ENCODE assay signal across 14 cellular contexts in the genomic region with DNA sequence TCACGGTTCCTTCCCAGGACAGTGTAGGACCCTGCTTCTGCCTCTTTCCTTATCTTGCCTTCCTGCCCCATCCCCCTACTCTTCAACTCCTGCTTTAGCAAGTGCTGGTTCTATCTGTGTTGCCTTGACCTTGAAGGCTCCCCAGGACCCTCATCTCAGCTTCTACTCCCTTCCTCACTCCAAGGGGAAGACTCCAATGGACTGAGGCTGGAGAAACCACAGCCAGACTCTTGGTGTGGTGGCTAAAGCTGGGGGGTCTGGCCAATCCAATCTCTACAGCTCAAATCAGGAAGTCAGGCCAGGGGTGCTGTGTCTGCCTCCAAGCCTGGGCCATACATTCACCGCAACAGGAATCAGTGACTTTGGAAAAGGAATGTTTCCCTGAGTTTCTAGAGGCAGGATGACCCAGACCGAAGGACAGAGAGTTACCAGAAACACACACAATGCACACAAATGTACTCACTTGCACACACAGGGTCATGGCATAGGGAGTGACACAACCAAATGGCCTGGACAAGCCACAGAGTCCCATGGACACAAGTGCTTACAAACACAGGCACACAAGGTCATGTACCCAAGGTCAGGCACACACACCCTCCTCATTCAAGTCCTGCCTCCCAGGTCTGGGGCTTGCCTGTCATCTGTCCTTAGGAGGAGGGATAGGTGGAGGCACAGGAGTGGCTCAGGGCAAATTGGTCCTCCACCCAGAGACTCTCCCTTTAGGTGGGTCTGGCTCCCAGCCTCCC. TPM values are rescaled to one million over a fixed set of nuclear protein-coding genes. Genes with fewer than 3 reads are reported as not detected.
DNase-seq lines count a peak whose midpoint lies in the region; ATAC-seq, FAIRE-seq and TF ChIP-seq lines count a peak whose summit lies in the region.
"Had no signal": no experiment of that assay in that cellular context is flagged by ENCODE, and none has a peak within 500 bp of the region (broad histone marks: within the 10 kb centered on the region; RNA-seq: fewer than 3 reads in every experiment).

No MANE protein-coding gene starts in this region.

- no peak overlapping the region for H3K27ac Mint-ChIP-seq in CD4-positive, alpha-beta T cell
- H3K27ac Mint-ChIP-seq in astrocyte (ENCODE audit: unreplicated experiment): no peak overlapping the region
- no peak overlapping the region for H3K27ac Mint-ChIP-seq in naive thymus-derived CD4-positive, alpha-beta T cell

- no peak overlapping the region for H3K9ac ChIP-seq in astrocyte (ENCODE audit: low read length)

- CTCF ChIA-PET in CD4-positive, alpha-beta T cell (lab: Charles Lee): interaction anchor here (0.6 to 3.2 kb wide), 3 partner anchors 37 to 472 kb away, joined by 3 to 13 read pairs (median 4); a partner anchor contains a TSS
- CTCF ChIA-PET in HEK293 (lab: Yijun Ruan, JAX): interaction anchor here (0.5 to 7.1 kb wide), 16 partner anchors 9 to 77 kb away, joined by 3 to 99 read pairs (median 8); a partner anchor contains a TSS
- CTCF ChIA-PET in naive thymus-derived CD4-positive, alpha-beta T cell (lab: Charles Lee): interaction anchor here (1.5 kb wide), 2 partner anchors 14 to 84 kb away, joined by 3 to 5 read pairs; no protein-coding TSS in a partner anchor

- intact Hi-C loops in CD4-positive, alpha-beta T cell (cut with DNase I, micrococcal nuclease): loop anchor here in 1 of 2 experiments (2.0 to 5.0 kb wide), 2 partner anchors 36 to 167 kb away; no protein-coding TSS in a partner anchor
- intact Hi-C loops in naive thymus-derived CD4-positive, alpha-beta T cell (cut with micrococcal nuclease): no loop called here

- H4K20me1 ChIP-seq in astrocyte (ENCODE audit: insufficient read depth, low read length): peaks cover 23% of the 10 kb centered on the region

- no peak overlapping the region for H3K4me3 ChIP-seq in HEK293 (ENCODE audit: low read depth, low read length)
- no peak overlapping the region for H3K4me3 ChIP-seq in astrocyte (ENCODE audit: insufficient read depth, low read depth, low read length)
- H3K4me3 ChIP-seq in naive thymus-derived CD4-positive, alpha-beta T cell (ENCODE audit: low read length): no peak overlapping the region

- H2AFZ ChIP-seq in astrocyte (ENCODE audit: low read depth, low read length): no peak overlapping the region

- peaks cover 56% of the 10 kb centered on the region for H3K27me3 Mint-ChIP-seq in CD4-positive, alpha-beta T cell
- peaks cover 55% of the 10 kb centered on the region for H3K27me3 Mint-ChIP-seq in astrocyte (ENCODE audit: low read depth, unreplicated experiment)
- peaks cover 26 to 58% (median 35%) of the 10 kb centered on the region in 5 donors for H3K27me3 Mint-ChIP-seq in naive thymus-derived CD4-positive, alpha-beta T cell

- no peak for TF ChIP-seq CTCF in CD4-positive, alpha-beta T cell (IDR thresholded peaks at IDR 0.05)
- no peak for TF ChIP-seq CTCF in HEK293 (tag by site-specific recombination; IDR thresholded peaks at IDR 0.05)
- no peak for TF ChIP-seq CTCF in astrocyte (IDR thresholded peaks at IDR 0.05; ENCODE audit: insufficient read depth, low read depth, low read length)

- peaks cover 9% of the 10 kb centered on the region for H3K4me1 Mint-ChIP-seq in CD4-positive, alpha-beta T cell (ENCODE audit: low read depth)
- H3K4me1 Mint-ChIP-seq in astrocyte (ENCODE audit: low read depth, unreplicated experiment): peaks cover 8% of the 10 kb centered on the region
- H3K4me1 Mint-ChIP-seq in naive thymus-derived CD4-positive, alpha-beta T cell: peaks cover 0 to 12% (median 4%) of the 10 kb centered on the region in 7 donors

- H3K27me3 ChIP-seq in CD4-positive, alpha-beta T cell (ENCODE audit: control insufficient read depth, insufficient read depth, low read length): peaks cover 35% of the 10 kb centered on the region
- peaks cover 41% of the 10 kb centered on the region for H3K27me3 ChIP-seq in astrocyte (ENCODE audit: insufficient read depth, low read length)
- peaks cover 5 to 12% of the 10 kb centered on the region in 2 donors for H3K27me3 ChIP-seq in naive thymus-derived CD4-positive, alpha-beta T cell (ENCODE audit: control insufficient read depth in 2 of 2, insufficient read depth in 2 of 2, low read length in 2 of 2)

- no peak for DNase-seq in CD4-positive, alpha-beta T cell
- no peak for DNase-seq in astrocyte (ENCODE audit: low read depth)
- DNase-seq in naive thymus-derived CD4-positive, alpha-beta T cell: no peak
- DNase-seq in EL: no peak
- DNase-seq in stimulated activated CD4-positive, alpha-beta T cell treated with anti-CD3 and anti-CD28 coated beads, Interleukin-4, amount 100 ng/mL, for 4 hours: no peak
- DNase-seq: activated CD8-positive, alpha-beta memory T cell treated with anti-CD3 and anti-CD28 coated beads for 24 hours; anterior cingulate cortex; foreskin fibroblast; OCI-M1 had no signal

- H3K36me3 ChIP-seq in HEK293 (ENCODE audit: control insufficient read depth in 2 of 2, insufficient read depth in 1 of 2, low read length in 2 of 2) (no peaks in the 10 kb centered on the region), astrocyte (ENCODE audit: insufficient read depth, low read length) (no peaks in the 10 kb centered on the region)
- no peaks in the 10 kb centered on the region for H3K36me3 ChIP-seq in naive thymus-derived CD4-positive, alpha-beta T cell (ENCODE audit: control insufficient read depth in 2 of 3, insufficient read depth in 3 of 3, low read length in 3 of 3)

- POLR2A ChIA-PET in CD4-positive, alpha-beta T cell (lab: Charles Lee): no interaction called here
- POLR2A ChIA-PET in HEK293 (lab: Yijun Ruan, JAX): no interaction called here
- POLR2A ChIA-PET in naive thymus-derived CD4-positive, alpha-beta T cell (lab: Charles Lee): no interaction called here

- H3K27ac ChIP-seq in CD4-positive, alpha-beta T cell (ENCODE audit: low read depth, low read length): no peak overlapping the region
- H3K27ac ChIP-seq in HEK293 (ENCODE audit: extremely low read depth, low read depth, low read length) (no peak overlapping the region), astrocyte (ENCODE audit: low read depth, low read length) (no peak overlapping the region)
- no peak overlapping the region for H3K27ac ChIP-seq in naive thymus-derived CD4-positive, alpha-beta T cell (ENCODE audit: low read depth, low read length)

- peak overlapping the region; percentile 39 for H3K4me3 Mint-ChIP-seq in CD4-positive, alpha-beta T cell
- H3K4me3 Mint-ChIP-seq in astrocyte (ENCODE audit: unreplicated experiment): peak overlapping the region; percentile 34
- peak overlapping the region in 8 of 10 donors; percentile 32 to 86 (median 59) for H3K4me3 Mint-ChIP-seq in naive thymus-derived CD4-positive, alpha-beta T cell

- no peaks in the 10 kb centered on the region for H3K9me3 ChIP-seq in CD4-positive, alpha-beta T cell (ENCODE audit: control insufficient read depth, low read length)
- no peaks in the 10 kb centered on the region for H3K9me3 ChIP-seq in HEK293 (ENCODE audit: control insufficient read depth, insufficient read depth, low read depth, low read length)
- H3K9me3 ChIP-seq in astrocyte (ENCODE audit: insufficient read depth, low read depth, low read length): no peaks in the 10 kb centered on the region
- no peaks in the 10 kb centered on the region for H3K9me3 ChIP-seq in naive thymus-derived CD4-positive, alpha-beta T cell (ENCODE audit: control insufficient read depth in 2 of 3, low read length in 3 of 3)

- H3K4me1 ChIP-seq in HEK293 (ENCODE audit: control insufficient read depth, insufficient read depth, low read length) (no peaks in the 10 kb centered on the region; the same call in 1 of the 2 replicates), astrocyte (ENCODE audit: insufficient read depth, low read length) (peaks cover 4% of the 10 kb centered on the region)
- peaks cover 0 to 5% of the 10 kb centered on the region in 2 donors for H3K4me1 ChIP-seq in naive thymus-derived CD4-positive, alpha-beta T cell (ENCODE audit: control insufficient read depth in 2 of 2, insufficient read depth in 2 of 2, low read length in 2 of 2)

- H3K9me3 Mint-ChIP-seq in CD4-positive, alpha-beta T cell: no peaks in the 10 kb centered on the region
- H3K9me3 Mint-ChIP-seq in astrocyte (ENCODE audit: unreplicated experiment): peaks cover 2% of the 10 kb centered on the region
- peaks cover 0 to 1% (median 0%) of the 10 kb centered on the region in 11 donors for H3K9me3 Mint-ChIP-seq in naive thymus-derived CD4-positive, alpha-beta T cell

- no peak overlapping the region for H3K4me2 ChIP-seq in astrocyte (ENCODE audit: low read length)

- no peak for TF ChIP-seq POLR2A in GM18505 (IDR thresholded peaks at IDR 0.05; ENCODE audit: borderline replicate concordance, extremely low read depth, insufficient read depth, insufficient read length)

- no peaks in the 10 kb centered on the region for H3K36me3 Mint-ChIP-seq in CD4-positive, alpha-beta T cell (ENCODE audit: low read depth)
- H3K36me3 Mint-ChIP-seq in astrocyte (ENCODE audit: low read depth, unreplicated experiment): peaks cover 7% of the 10 kb centered on the region
- no peaks in the 10 kb centered on the region for H3K36me3 Mint-ChIP-seq in naive thymus-derived CD4-positive, alpha-beta T cell

- no peak for FAIRE-seq in astrocyte (lab: Jason Lieb, UNC)

- ATAC-seq in CD4-positive, alpha-beta T cell (ENCODE audit: poor library complexity): no peak
- ATAC-seq in naive thymus-derived CD4-positive, alpha-beta T cell: no peak
- ATAC-seq in GM18505 (IDR thresholded peaks at IDR 0.05; ENCODE audit: unreplicated experiment) (no peak), HG03378 (IDR thresholded peaks at IDR 0.05; ENCODE audit: unreplicated experiment) (no peak)

- no peaks in the 10 kb centered on the region for H3K79me2 ChIP-seq in astrocyte (ENCODE audit: insufficient read depth, low read length)

RNA-seq across cellular contexts. Expression of a gene that starts 1.7 kb away (rescaled TPM):
- total RNA-seq in CD4-positive, alpha-beta T cell: not detected
- 0.14 TPM in 1 of 2 replicates, not detected in the other for total RNA-seq in astrocyte
- under 1 TPM in 1 of 5 experiments, not detected in 4; 0.17 TPM for total RNA-seq in naive thymus-derived CD4-positive, alpha-beta T cell
- polyA plus RNA-seq in naive thymus-derived CD4-positive, alpha-beta T cell: not detected
- total RNA-seq: dermis microvascular lymphatic vessel endothelial cell, temporal lobe had no signal

RNA-seq across cellular contexts. Expression of a gene that starts 12.9 kb away (rescaled TPM):
- total RNA-seq in CD4-positive, alpha-beta T cell: under 1 TPM in 1 of 2 experiments, not detected in 1; 0.22 TPM
- 3.7 and 4.4 TPM in 2 replicates for total RNA-seq in astrocyte
- 1 to 10 TPM in 1 of 5 experiments, under 1 TPM in 2, not detected in 2; 0.34 to 3.6 (median 0.48) TPM for total RNA-seq in naive thymus-derived CD4-positive, alpha-beta T cell
- polyA plus RNA-seq in naive thymus-derived CD4-positive, alpha-beta T cell: not detected

RNA-seq across cellular contexts. Expression of a gene that starts 35.9 kb away (rescaled TPM):
- not detected for total RNA-seq in CD4-positive, alpha-beta T cell
- 0.65 and 0.75 TPM in 2 replicates for total RNA-seq in astrocyte
- 10 to 100 TPM in 1 of 5 experiments, under 1 TPM in 1, not detected in 3; 0.37 to 18.7 TPM for total RNA-seq in naive thymus-derived CD4-positive, alpha-beta T cell
- polyA plus RNA-seq in naive thymus-derived CD4-positive, alpha-beta T cell: under 1 TPM in 1 of 2 donors, not detected in 1; 0.19 TPM

RNA-seq across cellular contexts. Expression of a gene that starts 51.7 kb away (rescaled TPM):
- total RNA-seq in CD4-positive, alpha-beta T cell: 10 to 100 TPM; 39.4 to 41.7 TPM
- total RNA-seq in astrocyte: 114 TPM in 2 replicates
- 100 to 1,000 TPM in 1 of 5 experiments, 10 to 100 TPM in 4; 35.8 to 104 (median 54.7) TPM for total RNA-seq in naive thymus-derived CD4-positive, alpha-beta T cell
- 100 to 1,000 TPM in 1 of 2 donors, 10 to 100 TPM in 1; 61.5 to 102 TPM for polyA plus RNA-seq in naive thymus-derived CD4-positive, alpha-beta T cell

RNA-seq across cellular contexts. Expression of a gene that starts 54.1 kb away (rescaled TPM):
- not detected for total RNA-seq in CD4-positive, alpha-beta T cell
- not detected in 2 replicates for total RNA-seq in astrocyte
- not detected for total RNA-seq in naive thymus-derived CD4-positive, alpha-beta T cell
- polyA plus RNA-seq in naive thymus-derived CD4-positive, alpha-beta T cell: not detected
- total RNA-seq: dermis microvascular lymphatic vessel endothelial cell, temporal lobe had no signal
